In the genomic region with DNA sequence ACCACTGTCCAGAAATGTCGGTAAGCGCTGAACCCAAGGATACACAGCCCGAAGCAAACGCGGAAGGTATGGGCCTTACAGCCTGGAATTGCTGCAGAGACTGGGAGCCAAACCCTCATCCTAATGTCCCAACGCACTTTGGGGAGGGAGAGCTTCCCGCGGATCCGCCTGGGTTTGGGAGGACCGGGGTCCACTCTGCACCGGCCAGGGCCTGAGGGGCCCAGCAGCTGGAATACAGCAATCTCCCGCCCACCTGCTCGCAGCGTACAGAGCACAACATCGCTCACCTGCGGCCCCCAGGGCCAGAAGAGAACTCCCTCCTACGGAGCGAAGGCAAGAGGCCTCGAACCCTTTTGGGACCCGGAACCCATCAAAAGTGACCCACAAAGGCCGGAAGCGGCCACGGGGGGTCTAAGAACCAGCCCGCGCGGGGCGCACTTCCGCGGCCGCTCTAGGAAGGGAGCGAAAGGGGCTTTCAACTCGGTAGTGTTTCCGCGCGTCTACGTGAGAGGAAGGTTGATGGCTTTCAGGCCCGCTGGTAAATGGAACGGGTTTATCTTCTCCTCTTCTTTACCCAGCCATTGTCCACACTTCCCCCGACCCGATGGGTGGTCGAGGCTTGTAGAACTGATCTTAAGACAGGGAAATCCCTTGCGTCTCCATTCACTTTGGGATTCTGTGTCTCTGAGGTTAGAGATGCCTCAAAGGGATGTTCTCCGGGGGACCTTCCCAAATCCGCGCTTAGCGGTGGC, we compare ENCODE assay signal across 8 cellular contexts. TPM values are rescaled to one million over a fixed set of nuclear protein-coding genes. Genes with fewer than 3 reads are reported as not detected.
DNase-seq lines count a peak whose midpoint lies in the region; ATAC-seq and TF ChIP-seq lines count a peak whose summit lies in the region.

TSS of gene ZSCAN12 (minus strand) at position 378 of the 752 bp plus-strand sequence. CDS start 1,342 bp downstream, outside the sequence.

- WGBS in right lobe of liver (ENCODE audit: insufficient coverage, low coverage, low lambda C conversion rate, missing lambda C conversion rate), result under 1% methylated on average over 18 of the region's 46 CpGs

- TF ChIP-seq CTCF in dorsolateral prefrontal cortex (IDR thresholded peaks at IDR 0.05 in 54 of 56, conservative IDR thresholded peaks at IDR 0.05 in 2 of 56; ENCODE audit: low read depth in 1 of 56, partially characterized antibody in 56 of 56) (peak; percentile 20 to 81 (median 72)), right lobe of liver (IDR thresholded peaks at IDR 0.05) (peak; percentile 28 to 65 (median 48))

- H3K36me3 ChIP-seq in right lobe of liver, result peaks cover 0 to 10% (median 1%) of the 10 kb centered on the region in 4 donors

- no peaks in the 10 kb centered on the region for H3K9me3 ChIP-seq in right lobe of liver

- intact Hi-C loops in dorsolateral prefrontal cortex (cut with DNase I), result loop anchor here in 1 of 2 donors (5.0 to 10.0 kb wide), 2 partner anchors 257 to 285 kb away; partner anchors contain the start of gene ZKSCAN8
- intact Hi-C loops in right lobe of liver (cut with DNase I), result no loop called here

- peak within 1 kb of the TSS; percentile 62 to 99 (median 88) for H3K4me3 ChIP-seq in dorsolateral prefrontal cortex
- H3K4me3 ChIP-seq in right lobe of liver, result peak within 1 kb of the TSS; percentile 68 to 89 (median 70)

- DNase-seq in NCI-H187 (lab: John Stamatoyannopoulos, UW) (peak; percentile 21 to 36), NCI-H187 treated with DMSO at 0.1 percent for 48 hours (lab: John Stamatoyannopoulos, UW) (no peak), NCI-H446 (lab: John Stamatoyannopoulos, UW) (peak; percentile 75 to 89), dorsolateral prefrontal cortex (peak; percentile 68 to 89 (median 84)), right lobe of liver (peak; percentile 76 to 83 (median 79))
- peak; percentile 72 to 84 for DNase-seq in activated CD4-positive, alpha-beta T cell treated with anti-CD3 and anti-CD28 coated beads, Interleukin-2, amount 50 U/mL, for 24 hours (ENCODE audit: low read depth in 1 of 2, low spot score in 1 of 2)
- DNase-seq in stimulated activated CD4-positive, alpha-beta T cell treated with anti-CD3 and anti-CD28 coated beads, Interleukin-4, amount 100 ng/mL, for 1 hour, result peak; percentile 86

- peak; percentile 22 for TF ChIP-seq POLR2A in right lobe of liver (IDR thresholded peaks at IDR 0.05)

- H3K27ac ChIP-seq in dorsolateral prefrontal cortex (peak within 1 kb of the TSS in 55 of 59 donors; percentile 3 to 91 (median 76)), right lobe of liver (peak within 1 kb of the TSS in 1 of 3 donors; percentile 49)

- peaks cover 0 to 5% (median 0%) of the 10 kb centered on the region in 4 donors for H3K4me1 ChIP-seq in right lobe of liver

- peak; percentile 82 for ATAC-seq in HG03064 (IDR thresholded peaks at IDR 0.05; ENCODE audit: low read depth, unreplicated experiment)
- ATAC-seq in right lobe of liver, result peak; percentile 95 to 99 (median 98)

- no peaks in the 10 kb centered on the region for H3K27me3 ChIP-seq in dorsolateral prefrontal cortex
- no peaks in the 10 kb centered on the region for H3K27me3 ChIP-seq in right lobe of liver

RNA-seq across cellular contexts. Expression of gene ZSCAN12, which starts in this region (rescaled TPM):
- total RNA-seq in dorsolateral prefrontal cortex, result 10 to 100 TPM in 5 of 120 experiments, 1 to 10 TPM in 115; 5.0 to 10.7 (median 8.0) TPM
- 1 to 10 TPM; 1.4 to 1.6 (median 1.5) TPM for total RNA-seq in right lobe of liver
